In genomic region chr11:67695606-67696005, GRCh38 we compare ENCODE assay signal across 31 cellular contexts. TPM values are rescaled to one million over a fixed set of nuclear protein-coding genes. Genes with fewer than 3 reads are reported as not detected.
"Had no signal": no experiment of that assay in that cellular context is flagged by ENCODE, and none has a peak within 500 bp of the region (broad histone marks: within the 10 kb centered on the region; RNA-seq: fewer than 3 reads in every experiment).

No MANE protein-coding gene starts in this region.

- H3K27ac ChIP-seq: adrenal gland, body of pancreas, coronary artery, dorsolateral prefrontal cortex, esophagus muscularis mucosa, foreskin keratinocyte, gastrocnemius medialis, WERI-Rb-1 had no signal

- H3K9me3 ChIP-seq: adrenal gland, body of pancreas, esophagus muscularis mucosa, gastrocnemius medialis had no signal

- DNase-seq: activated B cell treated with CpG ODN at 0.5 μM for 24 hours; activated CD4-positive, alpha-beta T cell treated with anti-CD3 and anti-CD28 coated beads for 48 hours; activated CD4-positive, alpha-beta T cell treated with anti-CD3 and anti-CD28 coated beads, Interleukin-2, amount 50 U/mL, for 1 hour; activated CD4-positive, alpha-beta T cell treated with anti-CD3 and anti-CD28 coated beads, Interleukin-2, amount 50 U/mL, for 48 hours; activated CD8-positive, alpha-beta memory T cell treated with anti-CD3 and anti-CD28 coated beads for 24 hours; activated CD8-positive, alpha-beta T cell treated with anti-CD3 and anti-CD28 coated beads for 36 hours; activated effector memory CD4-positive, alpha-beta T cell treated with Interleukin-2 at 50 U/mL for 16 hours; activated gamma-delta T cell treated with Interleukin-2 at 50 U/mL for 16 hours; activated naive CD4-positive, alpha-beta T cell treated with anti-CD3 and anti-CD28 coated beads, Interleukin-2, amount 50 U/mL, for 16 hours; activated naive CD4-positive, alpha-beta T cell treated with Interleukin-2 at 50 U/mL for 16 hours; activated naive CD8-positive, alpha-beta T cell treated with anti-CD3 and anti-CD28 coated beads, Interleukin-2, amount 50 U/mL, for 24 hours; activated T-cell treated with anti-CD3 and anti-CD28 coated beads, Interleukin-2, amount 50 U/mL, for 4 hours; adrenal gland; amygdala; aorta; body of pancreas; dorsolateral prefrontal cortex; effector memory CD8-positive, alpha-beta T cell; erythroblast; foreskin keratinocyte; gastrocnemius medialis; T-helper 1 cell; T-helper 17 cell; T1000; WERI-Rb-1 had no signal

- H3K4me3 ChIP-seq: adrenal gland, body of pancreas, coronary artery, dorsolateral prefrontal cortex, esophagus muscularis mucosa, gastrocnemius medialis had no signal

- H3K4me1 ChIP-seq: adrenal gland, body of pancreas, esophagus muscularis mucosa, gastrocnemius medialis had no signal

- ATAC-seq: activated CD4-positive, CD25-positive, alpha-beta regulatory T cell treated with anti-CD3 and anti-CD28 coated beads, Interleukin-2, amount 50 U/mL, for 24 hours; activated CD8-positive, alpha-beta T cell treated with anti-CD3 and anti-CD28 coated beads for 36 hours; activated naive CD8-positive, alpha-beta T cell treated with anti-CD3 and anti-CD28 coated beads, Interleukin-2, amount 50 U/mL, for 24 hours; activated T-cell treated with anti-CD3 and anti-CD28 coated beads, Interleukin-2, amount 50 U/mL, for 4 hours; activated T-helper 17 cell treated with anti-CD3 and anti-CD28 coated beads, Interleukin-2, amount 50 U/mL, for 72 hours; body of pancreas; effector memory CD8-positive, alpha-beta T cell; foreskin keratinocyte; gastrocnemius medialis; T-helper 17 cell had no signal

- H3K36me3 ChIP-seq: adrenal gland, esophagus muscularis mucosa, gastrocnemius medialis, WERI-Rb-1 had no signal

RNA-seq across cellular contexts. Expression of gene ALDH3B2, which starts 21.2 kb away (rescaled TPM):
- total RNA-seq: activated B cell treated with CpG ODN at 0.5 μM for 24 hours; activated CD8-positive, alpha-beta T cell treated with anti-CD3 and anti-CD28 coated beads for 36 hours; activated T-cell treated with anti-CD3 and anti-CD28 coated beads, Interleukin-2, amount 50 U/mL, for 4 hours; activated T-helper 17 cell treated with anti-CD3 and anti-CD28 coated beads, Interleukin-2, amount 50 U/mL, for 72 hours; adrenal gland; aorta; body of pancreas; cardiac septum; cerebellum; dorsolateral prefrontal cortex; esophagus muscularis mucosa; gastrocnemius medialis; T-helper 17 cell had no signal

RNA-seq across cellular contexts. Expression of gene ACY3, which starts 45.1 kb away (rescaled TPM):
- total RNA-seq: activated B cell treated with CpG ODN at 0.5 μM for 24 hours, adrenal gland, aorta, cardiac septum, esophagus muscularis mucosa, foreskin keratinocyte, gastrocnemius medialis had no signal
- polyA plus RNA-seq: foreskin keratinocyte had no signal

RNA-seq across cellular contexts. Expression of gene TBX10, which starts 56.0 kb away (rescaled TPM):
- total RNA-seq: activated B cell treated with CpG ODN at 0.5 μM for 24 hours; activated CD8-positive, alpha-beta T cell treated with anti-CD3 and anti-CD28 coated beads for 36 hours; activated T-cell treated with anti-CD3 and anti-CD28 coated beads, Interleukin-2, amount 50 U/mL, for 4 hours; activated T-helper 17 cell treated with anti-CD3 and anti-CD28 coated beads, Interleukin-2, amount 50 U/mL, for 72 hours; adrenal gland; aorta; body of pancreas; cardiac septum; cerebellum; esophagus muscularis mucosa; foreskin keratinocyte; gastrocnemius medialis; T-helper 17 cell had no signal
- polyA plus RNA-seq: adrenal gland, foreskin keratinocyte had no signal
